Comparison of ENCODE assay signal across 1 cellular context in genomic region chr18:39205565-39205964, GRCh38.
A peak's percentile ranks its signal among the peaks of the same experiment; 100 is the strongest.
TF ChIP-seq lines count a peak whose summit lies in the region.

No MANE protein-coding gene starts in this region.

TF ChIP-seq in GM12878, 131 proteins besides CTCF, POLR2A, EP300 and RAD21:
- 0 out of 2 replicates have a peak, but pooled peaks have one; percentile 33 for TF ChIP-seq DPF2 (IDR thresholded peaks at IDR 0.05)
- peak in 1 of 2 experiments; percentile 29; a peak in 1 of 4 replicates for TF ChIP-seq IKZF2 (IDR thresholded peaks at IDR 0.05)
- TF ChIP-seq MTA2 (IDR thresholded peaks at IDR 0.05; ENCODE audit: low read depth): peak; percentile 69; the same call in 1 of the 2 replicates
- no peak for TF ChIP-seq TCF12 (IDR thresholded peaks at IDR 0.05; ENCODE audit: low read depth, low read length)
- no peak for TF ChIP-seq RUNX3 (IDR thresholded peaks at IDR 0.05; ENCODE audit: low read length)
